Comparison of ENCODE assay signal across 18 cellular contexts in genomic region chr10:627032-627992, GRCh38.
DNase-seq lines count a peak whose midpoint lies in the region; TF ChIP-seq lines count a peak whose summit lies in the region.
"Had no signal": no experiment of that assay in that cellular context is flagged by ENCODE, and none has a peak within 500 bp of the region (broad histone marks: within the 10 kb centered on the region; RNA-seq: fewer than 3 reads in every experiment).

No MANE protein-coding gene starts in this region.

- peaks cover 11% of the 10 kb centered on the region for H3K4me1 Mint-ChIP-seq in activated naive CD4-positive, alpha-beta T cell treated with anti-CD3 and anti-CD28 coated beads for 36 hours (ENCODE audit: low read depth)
- H3K4me1 Mint-ChIP-seq in activated naive CD4-positive, alpha-beta T cell treated with anti-CD3 and anti-CD28 coated beads, Interleukin-2, amount 10 ng/mL, durations not matched to agents 7 days and 5 days = peaks cover 7% of the 10 kb centered on the region
- peaks cover 38% of the 10 kb centered on the region for H3K4me1 Mint-ChIP-seq in type B pancreatic cell (ENCODE audit: unreplicated experiment)
- no peaks in the 10 kb centered on the region for H3K4me1 Mint-ChIP-seq in T-helper 2 cell treated with Interferon-gamma antibody and Interleukin-4, amounts not matched to agents 5 μg/mL and 100 μg/mL, for 36 hours (ENCODE audit: low read depth)
- H3K4me1 Mint-ChIP-seq: CD8-positive, alpha-beta memory T cell had no signal

- H3K27ac Mint-ChIP-seq in activated naive CD4-positive, alpha-beta T cell treated with anti-CD3 and anti-CD28 coated beads for 36 hours = peak overlapping the region; percentile 36
- no peak overlapping the region for H3K27ac Mint-ChIP-seq in activated naive CD4-positive, alpha-beta T cell treated with anti-CD3 and anti-CD28 coated beads, Interleukin-2, amount 10 ng/mL, durations not matched to agents 7 days and 5 days
- H3K27ac Mint-ChIP-seq in type B pancreatic cell = peak overlapping the region; percentile 53
- H3K27ac Mint-ChIP-seq in T-helper 2 cell treated with Interferon-gamma antibody and Interleukin-4, amounts not matched to agents 5 μg/mL and 100 μg/mL, for 36 hours = no peak overlapping the region
- H3K27ac Mint-ChIP-seq: activated naive CD8-positive, alpha-beta T cell treated with anti-CD3 and anti-CD28 coated beads for 36 hours; stimulated activated effector memory CD8-positive, alpha-beta T cell treated with anti-CD3 and anti-CD28 coated beads, Interleukin-12 subunit alpha, Interleukin-12 subunit beta, amount 100 ng/mL, for 72 hours had no signal

- DNase-seq in activated naive CD4-positive, alpha-beta T cell treated with anti-CD3 and anti-CD28 coated beads for 36 hours = no peak
- no peak for DNase-seq in activated naive CD4-positive, alpha-beta T cell treated with anti-CD3 and anti-CD28 coated beads, Interleukin-2, amount 10 ng/mL, durations not matched to agents 7 days and 5 days
- DNase-seq in globus pallidus (ENCODE audit: low spot score) = peak; percentile 76
- DNase-seq in pons (ENCODE audit: low spot score) = peak; percentile 68
- DNase-seq in type B pancreatic cell (ENCODE audit: extremely low spot score, unreplicated experiment) = no peak
- DNase-seq in NOMO-1 (lab: John Stamatoyannopoulos, UW; ENCODE audit: unreplicated experiment in 2 of 2) = no peak
- no peak for DNase-seq in effector CD8-positive, alpha-beta T cell (lab: John Stamatoyannopoulos, UW)
- no peak for DNase-seq in T-helper 2 cell treated with Interferon-gamma antibody and Interleukin-4, amounts not matched to agents 5 μg/mL and 100 μg/mL, for 36 hours (ENCODE audit: low spot score)
- DNase-seq: activated CD4-positive, alpha-beta T cell treated with anti-CD3 and anti-CD28 coated beads, Interleukin-2, amount 50 U/mL, for 4 hours; activated CD8-positive, alpha-beta memory T cell treated with anti-CD3 and anti-CD28 coated beads, Interleukin-2, amount 50 U/mL, for 4 hours; activated naive CD8-positive, alpha-beta T cell treated with anti-CD3 and anti-CD28 coated beads for 36 hours; NCI-H1092 treated with DMSO at 0.1 percent for 48 hours; NCI-H1930; NCI-H2227 treated with DMSO at 0.1 percent for 48 hours; stimulated activated CD4-positive, alpha-beta T cell treated with anti-CD3 and anti-CD28 coated beads, Interleukin-2, amount 100 ng/mL, for 24 hours; WERI-Rb-1 had no signal

- TF ChIP-seq CTCF in type B pancreatic cell (conservative IDR thresholded peaks at IDR 0.05) = no peak

- H3K4me3 Mint-ChIP-seq in activated naive CD4-positive, alpha-beta T cell treated with anti-CD3 and anti-CD28 coated beads for 36 hours = no peak overlapping the region
- no peak overlapping the region for H3K4me3 Mint-ChIP-seq in activated naive CD4-positive, alpha-beta T cell treated with anti-CD3 and anti-CD28 coated beads, Interleukin-2, amount 10 ng/mL, durations not matched to agents 7 days and 5 days
- no peak overlapping the region for H3K4me3 Mint-ChIP-seq in type B pancreatic cell
- no peak overlapping the region for H3K4me3 Mint-ChIP-seq in T-helper 2 cell treated with Interferon-gamma antibody and Interleukin-4, amounts not matched to agents 5 μg/mL and 100 μg/mL, for 36 hours
- H3K4me3 Mint-ChIP-seq: activated naive CD8-positive, alpha-beta T cell treated with anti-CD3 and anti-CD28 coated beads for 36 hours; CD8-positive, alpha-beta memory T cell; stimulated activated effector memory CD8-positive, alpha-beta T cell treated with anti-CD3 and anti-CD28 coated beads, Interleukin-12 subunit alpha, Interleukin-12 subunit beta, amount 100 ng/mL, for 72 hours had no signal

- H3K27me3 Mint-ChIP-seq in activated naive CD4-positive, alpha-beta T cell treated with anti-CD3 and anti-CD28 coated beads for 36 hours (ENCODE audit: low read depth) = peaks cover 6% of the 10 kb centered on the region
- H3K27me3 Mint-ChIP-seq in activated naive CD4-positive, alpha-beta T cell treated with anti-CD3 and anti-CD28 coated beads, Interleukin-2, amount 10 ng/mL, durations not matched to agents 7 days and 5 days = peaks cover 37% of the 10 kb centered on the region
- H3K27me3 Mint-ChIP-seq in type B pancreatic cell = no peaks in the 10 kb centered on the region
- peaks cover 5% of the 10 kb centered on the region for H3K27me3 Mint-ChIP-seq in T-helper 2 cell treated with Interferon-gamma antibody and Interleukin-4, amounts not matched to agents 5 μg/mL and 100 μg/mL, for 36 hours (ENCODE audit: low read depth)

- intact Hi-C loops in activated naive CD4-positive, alpha-beta T cell treated with anti-CD3 and anti-CD28 coated beads for 36 hours (cut with micrococcal nuclease) = no loop called here

- H3K9me3 Mint-ChIP-seq in activated naive CD4-positive, alpha-beta T cell treated with anti-CD3 and anti-CD28 coated beads for 36 hours = no peaks in the 10 kb centered on the region
- no peaks in the 10 kb centered on the region for H3K9me3 Mint-ChIP-seq in activated naive CD4-positive, alpha-beta T cell treated with anti-CD3 and anti-CD28 coated beads, Interleukin-2, amount 10 ng/mL, durations not matched to agents 7 days and 5 days
- H3K9me3 Mint-ChIP-seq in type B pancreatic cell = no peaks in the 10 kb centered on the region
- no peaks in the 10 kb centered on the region for H3K9me3 Mint-ChIP-seq in T-helper 2 cell treated with Interferon-gamma antibody and Interleukin-4, amounts not matched to agents 5 μg/mL and 100 μg/mL, for 36 hours
- H3K9me3 Mint-ChIP-seq: activated naive CD8-positive, alpha-beta T cell treated with anti-CD3 and anti-CD28 coated beads for 36 hours; stimulated activated effector memory CD8-positive, alpha-beta T cell treated with anti-CD3 and anti-CD28 coated beads, Interleukin-12 subunit alpha, Interleukin-12 subunit beta, amount 100 ng/mL, for 72 hours had no signal

- H3K36me3 Mint-ChIP-seq in activated naive CD4-positive, alpha-beta T cell treated with anti-CD3 and anti-CD28 coated beads for 36 hours (ENCODE audit: low read depth) = no peaks in the 10 kb centered on the region
- H3K36me3 Mint-ChIP-seq in activated naive CD4-positive, alpha-beta T cell treated with anti-CD3 and anti-CD28 coated beads, Interleukin-2, amount 10 ng/mL, durations not matched to agents 7 days and 5 days = no peaks in the 10 kb centered on the region
- H3K36me3 Mint-ChIP-seq in type B pancreatic cell = peaks cover 18% of the 10 kb centered on the region
- H3K36me3 Mint-ChIP-seq in T-helper 2 cell treated with Interferon-gamma antibody and Interleukin-4, amounts not matched to agents 5 μg/mL and 100 μg/mL, for 36 hours (ENCODE audit: low read depth) = no peaks in the 10 kb centered on the region
- H3K36me3 Mint-ChIP-seq: activated naive CD8-positive, alpha-beta T cell treated with anti-CD3 and anti-CD28 coated beads for 36 hours; CD8-positive, alpha-beta memory T cell; stimulated activated effector memory CD8-positive, alpha-beta T cell treated with anti-CD3 and anti-CD28 coated beads, Interleukin-12 subunit alpha, Interleukin-12 subunit beta, amount 100 ng/mL, for 72 hours had no signal

- CTCF ChIA-PET in activated naive CD4-positive, alpha-beta T cell treated with anti-CD3 and anti-CD28 coated beads for 36 hours (lab: Charles Lee) = no interaction called here
- CTCF ChIA-PET in activated naive CD4-positive, alpha-beta T cell treated with anti-CD3 and anti-CD28 coated beads, Interleukin-2, amount 10 ng/mL, durations not matched to agents 7 days and 5 days (lab: Charles Lee) = no interaction called here

Comparison
In these comparisons a context has a peak if more than half of its experiments do, and no peak if none do; other contexts are left out.
1. H3K27ac Mint-ChIP-seq: peak in activated naive CD4-positive, alpha-beta T cell treated with anti-CD3 and anti-CD28 coated beads for 36 hours (single experiment) and type B pancreatic cell (single experiment); none in activated naive CD4-positive, alpha-beta T cell treated with anti-CD3 and anti-CD28 coated beads, Interleukin-2, amount 10 ng/mL, durations not matched to agents 7 days and 5 days (single experiment) and T-helper 2 cell treated with Interferon-gamma antibody and Interleukin-4, amounts not matched to agents 5 μg/mL and 100 μg/mL, for 36 hours (single experiment).
2. DNase-seq: peak in globus pallidus (single experiment) and pons (single experiment); none in activated naive CD4-positive, alpha-beta T cell treated with anti-CD3 and anti-CD28 coated beads for 36 hours (single experiment), activated naive CD4-positive, alpha-beta T cell treated with anti-CD3 and anti-CD28 coated beads, Interleukin-2, amount 10 ng/mL, durations not matched to agents 7 days and 5 days (single experiment), type B pancreatic cell (single experiment), NOMO-1 (0 of 2), effector CD8-positive, alpha-beta T cell (single experiment) and T-helper 2 cell treated with Interferon-gamma antibody and Interleukin-4, amounts not matched to agents 5 μg/mL and 100 μg/mL, for 36 hours (single experiment).